In the genomic region with DNA sequence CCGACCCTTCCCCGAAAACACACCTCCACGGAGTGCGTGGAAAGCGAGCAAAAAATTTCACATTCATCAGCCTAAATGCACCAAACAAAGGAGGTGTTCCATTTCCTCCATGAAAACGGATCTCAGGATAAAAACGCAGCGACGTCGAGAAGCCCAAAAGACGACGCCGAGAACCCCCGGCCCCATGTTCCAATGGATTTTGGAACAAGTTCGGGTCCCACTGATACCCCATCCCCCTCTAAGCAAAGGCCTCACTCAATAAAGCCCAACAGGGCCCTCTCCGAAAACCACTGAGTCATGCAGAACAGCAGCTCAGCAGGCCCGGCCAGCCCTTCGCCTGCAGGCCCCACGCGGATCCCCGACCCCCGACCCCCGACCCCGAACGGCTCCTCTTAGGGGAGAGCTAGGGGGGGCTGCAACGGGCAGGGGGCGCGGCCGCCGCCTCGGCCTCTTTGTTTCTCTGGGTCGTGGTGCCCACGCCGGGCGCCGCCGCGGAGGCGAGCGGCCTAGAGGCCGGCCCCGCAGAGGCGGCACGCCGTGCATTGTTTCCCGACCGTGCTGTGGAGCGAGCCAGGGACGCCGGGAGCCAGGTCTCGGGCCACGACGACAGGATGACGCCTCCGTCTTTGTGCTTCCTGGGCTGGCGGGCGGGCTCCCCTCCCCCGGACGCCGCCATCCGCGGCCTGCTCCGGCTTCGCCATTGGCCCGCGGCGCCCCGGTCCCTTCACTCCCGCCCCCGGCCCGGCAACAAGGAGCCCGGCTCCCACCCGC, we compare ENCODE assay signal across 8 cellular contexts. TPM values are rescaled to one million over a fixed set of nuclear protein-coding genes. Genes with fewer than 3 reads are reported as not detected.
DNase-seq lines count a peak whose midpoint lies in the region; ATAC-seq and TF ChIP-seq lines count a peak whose summit lies in the region.

No MANE protein-coding gene starts in this region.

- peak overlapping the region; percentile 64 for H3K4me3 ChIP-seq in epithelial cell of esophagus (ENCODE audit: low read length)

- peak; percentile 43 for ATAC-seq in GM18505 (IDR thresholded peaks at IDR 0.05; ENCODE audit: unreplicated experiment)
- peak; percentile 39 for ATAC-seq in HG02884 (IDR thresholded peaks at IDR 0.05; ENCODE audit: unreplicated experiment)

- TF ChIP-seq POLR2A in GM18505 (IDR thresholded peaks at IDR 0.05; ENCODE audit: borderline replicate concordance, extremely low read depth, insufficient read depth, insufficient read length) = no peak

- DNase-seq in 8988T (peak; percentile 48), NCI-H510A (lab: John Stamatoyannopoulos, UW) (peak; percentile 25), activated T-cell treated with anti-CD3 and anti-CD28 coated beads for 24 hours (ENCODE audit: low read depth) (peak; percentile 58), epithelial cell of esophagus (ENCODE audit: low read depth) (peak; percentile 61), mucosa of gallbladder (ENCODE audit: low spot score) (peak; percentile 45)
- peak; percentile 36 to 40 for DNase-seq in stimulated activated CD8-positive, alpha-beta memory T cell treated with anti-CD3 and anti-CD28 coated beads, Interleukin-7, amount 100 ng/mL, for 1 hour (ENCODE audit: low read depth in 2 of 2)

- no peak for TF ChIP-seq CTCF in epithelial cell of esophagus (IDR thresholded peaks at IDR 0.05; ENCODE audit: insufficient read depth, low read depth, low read length, missing control alignments)

RNA-seq across cellular contexts. Expression of gene ZFAND5, which starts 0.9 kb away (rescaled TPM):
- 189 TPM for total RNA-seq in mucosa of gallbladder

Comparison
In these comparisons a context has a peak if more than half of its experiments do, and no peak if none do; other contexts are left out.
1. Peak in every context shown above with its lines: DNase-seq, ATAC-seq and H3K4me3 ChIP-seq.